In the genomic region with DNA sequence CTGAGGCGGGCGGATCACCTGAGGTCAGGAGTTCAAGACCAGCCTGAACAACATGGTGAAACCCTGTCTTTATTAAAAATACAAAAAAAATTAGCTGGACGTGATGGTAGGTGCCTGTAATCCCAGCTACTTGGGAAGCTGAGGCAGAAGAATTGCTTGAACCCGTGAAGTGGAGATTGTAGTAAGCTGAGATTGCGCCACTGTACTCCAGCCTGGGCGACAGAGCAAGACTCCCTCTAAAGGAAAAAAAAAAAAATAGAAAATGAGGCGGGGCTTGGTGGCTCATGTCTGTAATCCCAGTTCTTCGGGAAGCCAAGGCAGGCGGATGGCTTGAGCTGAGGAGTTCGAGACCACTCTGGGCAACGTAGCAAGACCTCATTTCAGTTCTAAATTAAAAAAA, we compare ENCODE assay signal across 7 cellular contexts. TPM values are rescaled to one million over a fixed set of nuclear protein-coding genes. Genes with fewer than 3 reads are reported as not detected.
DNase-seq lines count a peak whose midpoint lies in the region; ATAC-seq and TF ChIP-seq lines count a peak whose summit lies in the region.
"Not testable (repeated sequence)": the region's sequence is repeated elsewhere in the genome, so short reads cannot be mapped to it uniquely, and the experiment has no call there.

No MANE protein-coding gene starts in this region.

- H3K9ac ChIP-seq in GM23248 (peak overlapping the region; percentile 46; the same call in 1 of the 2 replicates), mucosa of stomach (ENCODE audit: low read length) (peak overlapping the region; percentile 16)
- H3K9ac ChIP-seq in colonic mucosa (ENCODE audit: low read depth in 2 of 2, low read length in 2 of 2); smooth muscle cell (ENCODE audit: low read depth): not testable (repeated sequence)

- H3K27ac ChIP-seq in GM23248 (peak overlapping the region; percentile 62), colonic mucosa (peak overlapping the region; percentile 47), left ventricle myocardium inferior (replicated peaks) (peak overlapping the region; percentile 25), smooth muscle cell (ENCODE audit: low read depth) (peak overlapping the region; percentile 74)

- H3K4me1 Mint-ChIP-seq in T-cell, result peaks cover 88 to 92% (median 90%) of the 10 kb centered on the region in 3 donors
- peaks cover 83% of the 10 kb centered on the region for H3K4me1 Mint-ChIP-seq in activated naive CD4-positive, alpha-beta T cell treated with anti-CD3 and anti-CD28 coated beads, Interleukin-2, amount 10 ng/mL, durations not matched to agents 7 days and 5 days

- 87 to 88% methylated on average over 11 of the region's 11 CpGs for WGBS in GM23248 (ENCODE audit: low coverage in 1 of 2, low lambda C conversion rate in 2 of 2, missing lambda C conversion rate in 2 of 2), 2 experiments
- 77% methylated on average over 11 of the region's 11 CpGs for WGBS in smooth muscle cell (ENCODE audit: low lambda C conversion rate)

- not testable (repeated sequence) for H3K9me2 ChIP-seq in GM23248 (ENCODE audit: insufficient read depth)

- CTCF ChIA-PET in T-cell (lab: Charles Lee), result interaction anchor here (0.7 to 2.1 kb wide), 3 partner anchors 17 to 42 kb away, joined by 3 to 35 read pairs (median 11); no protein-coding TSS in a partner anchor
- CTCF ChIA-PET in activated naive CD4-positive, alpha-beta T cell treated with anti-CD3 and anti-CD28 coated beads, Interleukin-2, amount 10 ng/mL, durations not matched to agents 7 days and 5 days (lab: Charles Lee), result interaction anchor here (0.6 to 2.1 kb wide), 5 partner anchors 26 to 55 kb away, joined by 3 to 8 read pairs (median 4); no protein-coding TSS in a partner anchor

- not testable (repeated sequence) for H2AFZ ChIP-seq in GM23248; smooth muscle cell (ENCODE audit: low read depth)

- H3K4me1 ChIP-seq in GM23248 (ENCODE audit: insufficient read depth), result peaks cover 13% of the 10 kb centered on the region
- H3K4me1 ChIP-seq in colonic mucosa; mucosa of stomach (ENCODE audit: control insufficient read depth, insufficient read depth, low read length): not testable (repeated sequence)
- H3K4me1 ChIP-seq in left ventricle myocardium inferior, result peaks cover 60% of the 10 kb centered on the region
- peaks cover 14% of the 10 kb centered on the region for H3K4me1 ChIP-seq in smooth muscle cell (ENCODE audit: low read depth)

- POLR2A ChIA-PET in T-cell (lab: Charles Lee), result interaction anchor here in 1 of 2 donors (0.8 kb wide), 1 partner anchor 42 kb away, joined by 7 read pairs; no protein-coding TSS in a partner anchor

- ATAC-seq in T-cell (replicated peaks in 1 of 4), result not testable (repeated sequence)

- in situ Hi-C loops in GM23248 (cut with MboI), result not testable (repeated sequence)

- not testable (repeated sequence) for H3K27me3 Mint-ChIP-seq in T-cell; activated naive CD4-positive, alpha-beta T cell treated with anti-CD3 and anti-CD28 coated beads, Interleukin-2, amount 10 ng/mL, durations not matched to agents 7 days and 5 days

- peak overlapping the region; percentile 44 to 86 for H3K27ac Mint-ChIP-seq in T-cell
- H3K27ac Mint-ChIP-seq in activated naive CD4-positive, alpha-beta T cell treated with anti-CD3 and anti-CD28 coated beads, Interleukin-2, amount 10 ng/mL, durations not matched to agents 7 days and 5 days, result peak overlapping the region; percentile 88

- TF ChIP-seq CTCF in colonic mucosa (IDR thresholded peaks at IDR 0.05); left ventricle myocardium inferior (IDR thresholded peaks at IDR 0.05; ENCODE audit: borderline replicate concordance); smooth muscle cell (IDR thresholded peaks at IDR 0.05; ENCODE audit: borderline replicate concordance, insufficient read depth, poor library complexity, severe bottlenecking): not testable (repeated sequence)

- H3K4me2 ChIP-seq in GM23248 (ENCODE audit: unreplicated experiment), result peak overlapping the region; percentile 73
- H3K4me2 ChIP-seq in smooth muscle cell, result peak overlapping the region; percentile 79

- not testable (repeated sequence) for H3K79me2 ChIP-seq in GM23248 (ENCODE audit: insufficient read depth)
- peaks cover 94% of the 10 kb centered on the region for H3K79me2 ChIP-seq in smooth muscle cell (ENCODE audit: low read depth)

- H3K9me3 ChIP-seq in GM23248 (ENCODE audit: low read depth); colonic mucosa; left ventricle myocardium inferior (replicated peaks); mucosa of stomach (ENCODE audit: control insufficient read depth, low read length); smooth muscle cell (replicated peaks; ENCODE audit: low read depth): not testable (repeated sequence)

- not testable (repeated sequence) for H3K4me3 ChIP-seq in GM23248; colonic mucosa; left ventricle myocardium inferior; mucosa of stomach (ENCODE audit: low read length); smooth muscle cell

- H3K36me3 Mint-ChIP-seq in T-cell, result peaks cover 63% of the 10 kb centered on the region
- H3K36me3 Mint-ChIP-seq in activated naive CD4-positive, alpha-beta T cell treated with anti-CD3 and anti-CD28 coated beads, Interleukin-2, amount 10 ng/mL, durations not matched to agents 7 days and 5 days, result peaks cover 82% of the 10 kb centered on the region

- H3F3A ChIP-seq in GM23248 (ENCODE audit: insufficient read depth) (peaks cover 12% of the 10 kb centered on the region), smooth muscle cell (ENCODE audit: low read depth) (peaks cover 35% of the 10 kb centered on the region)

- H3K4me3 Mint-ChIP-seq in T-cell; activated naive CD4-positive, alpha-beta T cell treated with anti-CD3 and anti-CD28 coated beads, Interleukin-2, amount 10 ng/mL, durations not matched to agents 7 days and 5 days: not testable (repeated sequence)

- not testable (repeated sequence) for H3K36me3 ChIP-seq in GM23248 (ENCODE audit: low read depth); colonic mucosa; left ventricle myocardium inferior; mucosa of stomach (ENCODE audit: control insufficient read depth, insufficient read depth, low read length); smooth muscle cell (ENCODE audit: low read depth)

- intact Hi-C loops in colonic mucosa (cut with DNase I); left ventricle myocardium inferior (cut with micrococcal nuclease): not testable (repeated sequence)

- DNase-seq in GM23248; T-cell; activated naive CD4-positive, alpha-beta T cell treated with anti-CD3 and anti-CD28 coated beads, Interleukin-2, amount 10 ng/mL, durations not matched to agents 7 days and 5 days; colonic mucosa; left ventricle myocardium inferior; smooth muscle cell (lab: John Stamatoyannopoulos, UW; ENCODE audit: unreplicated experiment): not testable (repeated sequence)

- H4K20me1 ChIP-seq in GM23248 (ENCODE audit: insufficient read depth), result not testable (repeated sequence)
- peaks cover 100% of the 10 kb centered on the region for H4K20me1 ChIP-seq in smooth muscle cell (ENCODE audit: low read depth)

- not testable (repeated sequence) for H3K27me3 ChIP-seq in GM23248 (replicated peaks; ENCODE audit: insufficient read depth); colonic mucosa; left ventricle myocardium inferior (ENCODE audit: low read depth); mucosa of stomach (ENCODE audit: control insufficient read depth, insufficient read depth, low read length); smooth muscle cell (ENCODE audit: low read depth)

- not testable (repeated sequence) for H3K9me3 Mint-ChIP-seq in T-cell; activated naive CD4-positive, alpha-beta T cell treated with anti-CD3 and anti-CD28 coated beads, Interleukin-2, amount 10 ng/mL, durations not matched to agents 7 days and 5 days

RNA-seq across cellular contexts. Expression of gene ARHGEF3, which starts 43.7 kb away (rescaled TPM):
- 1.1 and 3.0 TPM in 2 replicates for total RNA-seq in GM23248 (2014; rRNA removed; shearing (Covaris generic))
- 2.6 and 3.0 TPM in 2 replicates for polyA plus RNA-seq in GM23248 (2016; fragmentation: Nextera tagmentation; extraction: Ambion mirVana)
- total RNA-seq in T-cell, result 100 to 1,000 TPM in 4 of 5 donors, 10 to 100 TPM in 1; 93.4 to 132 (median 124) TPM
- total RNA-seq in colonic mucosa, result 10 to 100 TPM; 10.2 to 14.7 TPM
- total RNA-seq in left ventricle myocardium inferior, result 16.5 TPM
- total RNA-seq in smooth muscle cell, result 131 and 139 TPM in 2 replicates
- polyA plus RNA-seq in smooth muscle cell, result 90.5 and 137 TPM in 2 replicates
